ENCODE assay signal across 8 cellular contexts in genomic region chrX:11770320-11770719, GRCh38. TPM values are rescaled to one million over a fixed set of nuclear protein-coding genes. Genes with fewer than 3 reads are reported as not detected.
DNase-seq lines count a peak whose midpoint lies in the region; ATAC-seq and TF ChIP-seq lines count a peak whose summit lies in the region.

No MANE protein-coding gene starts in this region.

- H3K27me3 Mint-ChIP-seq in WTC11 (ENCODE audit: low read depth), result no peaks in the 10 kb centered on the region
- H3K27me3 Mint-ChIP-seq in effector memory CD8-positive, alpha-beta T cell, result no peaks in the 10 kb centered on the region

- peak; percentile 78 for TF ChIP-seq CTCF in AG04450 (IDR thresholded peaks at IDR 0.05; ENCODE audit: low read depth, low read length)
- TF ChIP-seq CTCF in GM13976 (IDR thresholded peaks at IDR 0.05; ENCODE audit: borderline replicate concordance, control extremely low read depth, extremely low read depth, insufficient read depth, missing control alignments), result peak; percentile 85
- TF ChIP-seq CTCF in WTC11 (IDR thresholded peaks at IDR 0.05), result peak; percentile 67

- ATAC-seq in HG02943 (IDR thresholded peaks at IDR 0.05; ENCODE audit: low read depth, unreplicated experiment) (peak; percentile 68), WTC11 (peak; percentile 78), GM18520 (IDR thresholded peaks at IDR 0.05; ENCODE audit: unreplicated experiment) (no peak)
- ATAC-seq in effector memory CD8-positive, alpha-beta T cell (replicated peaks), result peak; percentile 89

- POLR2A ChIA-PET in AG04450 (lab: Yijun Ruan, JAX), result no interaction called here
- POLR2A ChIA-PET in WTC11 (lab: Charles Lee), result no interaction called here

- H3K4me3 ChIP-seq in AG04450 (ENCODE audit: low read depth, low read length), result no peak overlapping the region

- CTCF ChIA-PET in AG04450 (lab: Charles Lee), result interaction anchor here (0.5 to 2.7 kb wide), 7 partner anchors 9 to 617 kb away, joined by 3 to 13 read pairs (median 3); no protein-coding TSS in a partner anchor
- CTCF ChIA-PET in WTC11 (lab: Charles Lee), result interaction anchor here (2.2 kb wide), 1 partner anchor 11 kb away, joined by 10 read pairs; no protein-coding TSS in a partner anchor

- no peak for DNase-seq in AG04450 (ENCODE audit: low read depth, low spot score)
- DNase-seq in GM13976 (ENCODE audit: low spot score), result peak; percentile 64
- DNase-seq in NCI-H2196 (lab: John Stamatoyannopoulos, UW; ENCODE audit: unreplicated experiment), result peak; percentile 42
- peak; percentile 17 for DNase-seq in WTC11 (ENCODE audit: low spot score)
- peak; percentile 27 to 33 (median 30) for DNase-seq in effector memory CD8-positive, alpha-beta T cell
- peak; percentile 51 for DNase-seq in myocyte (ENCODE audit: low read depth)

- no peaks in the 10 kb centered on the region for H3K9me3 Mint-ChIP-seq in WTC11
- H3K9me3 Mint-ChIP-seq in effector memory CD8-positive, alpha-beta T cell, result no peaks in the 10 kb centered on the region

- in situ Hi-C loops in GM13976 (cut with MboI; ENCODE audit: low sequenced_read_pairs, unreplicated experiment), result loop anchor here (10.0 kb wide), 3 partner anchors 134 to 626 kb away; no protein-coding TSS in a partner anchor

- H3K27me3 ChIP-seq in AG04450 (ENCODE audit: control insufficient read depth, insufficient read depth, low read length), result no peaks in the 10 kb centered on the region

- no peak overlapping the region for H3K27ac Mint-ChIP-seq in WTC11
- peak overlapping the region in 1 of 2 donors; percentile 69 for H3K27ac Mint-ChIP-seq in effector memory CD8-positive, alpha-beta T cell

- no peaks in the 10 kb centered on the region for H3K9me3 ChIP-seq in AG04450 (ENCODE audit: control insufficient read depth, insufficient read depth, low read length)

- no peak overlapping the region for H3K27ac ChIP-seq in AG04450 (ENCODE audit: low read depth, low read length)

- peaks cover 2% of the 10 kb centered on the region for H3K36me3 Mint-ChIP-seq in WTC11
- H3K36me3 Mint-ChIP-seq in effector memory CD8-positive, alpha-beta T cell (ENCODE audit: insufficient read depth), result peaks cover 57% of the 10 kb centered on the region

- H3K4me1 Mint-ChIP-seq in WTC11, result no peaks in the 10 kb centered on the region
- peaks cover 4 to 15% of the 10 kb centered on the region in 2 donors for H3K4me1 Mint-ChIP-seq in effector memory CD8-positive, alpha-beta T cell (ENCODE audit: low read depth in 2 of 2)

- H3K4me3 Mint-ChIP-seq in WTC11, result no peak overlapping the region
- H3K4me3 Mint-ChIP-seq in effector memory CD8-positive, alpha-beta T cell, result no peak overlapping the region

TF ChIP-seq in WTC11, 78 proteins besides CTCF, POLR2A, EP300 and RAD21:
- TF ChIP-seq ZNF423 (CRISPR knock-in tag; IDR thresholded peaks at IDR 0.05) (no peak), ARID4B (CRISPR knock-in tag; IDR thresholded peaks at IDR 0.05; ENCODE audit: borderline replicate concordance) (no peak), GRHL2 (CRISPR knock-in tag; IDR thresholded peaks at IDR 0.05; ENCODE audit: insufficient replicate concordance, severe bottlenecking) (no peak), HMGXB4 (CRISPR knock-in tag; IDR thresholded peaks at IDR 0.05) (no peak), JUN (CRISPR knock-in tag; IDR thresholded peaks at IDR 0.05) (no peak), CREM (CRISPR knock-in tag; IDR thresholded peaks at IDR 0.05) (no peak), RELA (CRISPR knock-in tag; IDR thresholded peaks at IDR 0.05; ENCODE audit: borderline replicate concordance) (no peak), TCF7 (CRISPR knock-in tag; IDR thresholded peaks at IDR 0.05; ENCODE audit: low read depth) (no peak), ZBTB21 (CRISPR knock-in tag; IDR thresholded peaks at IDR 0.05; ENCODE audit: borderline replicate concordance) (no peak)
- TF ChIP-seq, protein P1, sequence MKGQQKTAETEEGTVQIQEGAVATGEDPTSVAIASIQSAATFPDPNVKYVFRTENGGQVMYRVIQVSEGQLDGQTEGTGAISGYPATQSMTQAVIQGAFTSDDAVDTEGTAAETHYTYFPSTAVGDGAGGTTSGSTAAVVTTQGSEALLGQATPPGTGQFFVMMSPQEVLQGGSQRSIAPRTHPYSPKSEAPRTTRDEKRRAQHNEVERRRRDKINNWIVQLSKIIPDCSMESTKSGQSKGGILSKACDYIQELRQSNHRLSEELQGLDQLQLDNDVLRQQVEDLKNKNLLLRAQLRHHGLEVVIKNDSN (CRISPR knock-in tag; IDR thresholded peaks at IDR 0.05), result no peak
- TF ChIP-seq, protein P2, sequence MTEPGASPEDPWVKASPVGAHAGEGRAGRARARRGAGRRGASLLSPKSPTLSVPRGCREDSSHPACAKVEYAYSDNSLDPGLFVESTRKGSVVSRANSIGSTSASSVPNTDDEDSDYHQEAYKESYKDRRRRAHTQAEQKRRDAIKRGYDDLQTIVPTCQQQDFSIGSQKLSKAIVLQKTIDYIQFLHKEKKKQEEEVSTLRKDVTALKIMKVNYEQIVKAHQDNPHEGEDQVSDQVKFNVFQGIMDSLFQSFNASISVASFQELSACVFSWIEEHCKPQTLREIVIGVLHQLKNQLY (CRISPR knock-in tag; IDR thresholded peaks at IDR 0.05), result no peak

RNA-seq across cellular contexts. Expression of gene MSL3, which starts 12.3 kb away (rescaled TPM):
- polyA plus RNA-seq in AG04450 (2011; rRNA removed), result 27.3 and 32.4 TPM in 2 replicates
- polyA minus RNA-seq in AG04450 (2011; rRNA and poly(A)+ RNA removed), result 17.4 and 19.7 TPM in 2 replicates
- total RNA-seq in WTC11 (2021), result 11.3 to 13.4 TPM (median 12.1 TPM) in 3 replicates
- total RNA-seq in myocyte, result 19.5 and 31.2 TPM in 2 replicates
- polyA plus RNA-seq in myocyte (2012), result 16.1 TPM
